Comparison of ENCODE assay signal across 8 cellular contexts in genomic region chr6:26457796-26458688, GRCh38. TPM values are rescaled to one million over a fixed set of nuclear protein-coding genes. Genes with fewer than 3 reads are reported as not detected.
DNase-seq lines count a peak whose midpoint lies in the region; ATAC-seq lines count a peak whose summit lies in the region.

Gene BTN2A1, plus strand, starts transcription at chr6:26457955. Its CDS starts 682 bp downstream, at chr6:26458637.

- ATAC-seq in GM21367 (IDR thresholded peaks at IDR 0.05; ENCODE audit: unreplicated experiment) (peak; percentile 89), memory B cell (ENCODE audit: low read depth) (peak; percentile 97)

- H3K4me1 Mint-ChIP-seq in memory B cell: peaks cover 40% of the 10 kb centered on the region

- CTCF ChIA-PET in activated CD8-positive, alpha-beta memory T cell treated with anti-CD3 and anti-CD28 coated beads for 36 hours (lab: Charles Lee): interaction anchor here (1.4 kb wide), 1 partner anchor 95 kb away, joined by 3 read pairs; no protein-coding TSS in a partner anchor

- no peaks in the 10 kb centered on the region for H3K27me3 Mint-ChIP-seq in memory B cell

- POLR2A ChIA-PET in activated CD8-positive, alpha-beta memory T cell treated with anti-CD3 and anti-CD28 coated beads for 36 hours (lab: Charles Lee): no interaction called here

- no peaks in the 10 kb centered on the region for H3K27me3 ChIP-seq in endocrine pancreas (ENCODE audit: control insufficient read depth, insufficient read depth, low read length)

- H3K9me3 ChIP-seq in endocrine pancreas (ENCODE audit: control insufficient read depth, low read length): no peaks in the 10 kb centered on the region

- H3K4me3 ChIP-seq in endocrine pancreas (ENCODE audit: control insufficient read depth, insufficient read depth, low read length): peak within 1 kb of the TSS; percentile 76

- peak within 1 kb of the TSS; percentile 96 for H3K9ac ChIP-seq in endocrine pancreas (ENCODE audit: control insufficient read depth, insufficient read depth, low read length)

- peak within 1 kb of the TSS; percentile 99 for H3K4me3 Mint-ChIP-seq in memory B cell

- DNase-seq in COR-L47 (lab: John Stamatoyannopoulos, UW) (peak; percentile 78), HT-29 (ENCODE audit: low spot score) (peak; percentile 87), NOMO-1 treated with DMSO at 0.1 percent for 48 hours (lab: John Stamatoyannopoulos, UW; ENCODE audit: unreplicated experiment) (peak; percentile 88), memory B cell (ENCODE audit: low spot score in 2 of 2) (peak; percentile 56 to 57)
- peak; percentile 48 for DNase-seq in stimulated activated CD8-positive, alpha-beta memory T cell treated with anti-CD3 and anti-CD28 coated beads, Interleukin-12 subunit alpha, Interleukin-12 subunit beta, amount 100 ng/mL, for 1 hour (ENCODE audit: low read depth)

- H3K27ac Mint-ChIP-seq in memory B cell: peak within 1 kb of the TSS; percentile 91

- H3K4me1 ChIP-seq in endocrine pancreas (ENCODE audit: control insufficient read depth, insufficient read depth, low read length): no peaks in the 10 kb centered on the region

- peaks cover 20% of the 10 kb centered on the region for H3K36me3 Mint-ChIP-seq in memory B cell

- H3K9me3 Mint-ChIP-seq in memory B cell: no peaks in the 10 kb centered on the region

- peaks cover 4% of the 10 kb centered on the region for H3K36me3 ChIP-seq in endocrine pancreas (ENCODE audit: control insufficient read depth, insufficient read depth, low read length)

RNA-seq across cellular contexts. Expression of gene BTN2A1, which starts in this region (rescaled TPM):
- 8.0 and 9.4 TPM in 2 replicates for total RNA-seq in HT-29 (2014; rRNA removed; shearing (Covaris generic))
- total RNA-seq in activated CD8-positive, alpha-beta memory T cell treated with anti-CD3 and anti-CD28 coated beads for 36 hours: 10 to 100 TPM; 21.9 to 22.7 TPM

Comparison
In these comparisons a context has a peak if more than half of its experiments do, and no peak if none do; other contexts are left out.
1. Peak in every context shown above with its lines: DNase-seq, ATAC-seq and H3K4me3 ChIP-seq.